ENCODE assay signal across 13 cellular contexts in the genomic region with DNA sequence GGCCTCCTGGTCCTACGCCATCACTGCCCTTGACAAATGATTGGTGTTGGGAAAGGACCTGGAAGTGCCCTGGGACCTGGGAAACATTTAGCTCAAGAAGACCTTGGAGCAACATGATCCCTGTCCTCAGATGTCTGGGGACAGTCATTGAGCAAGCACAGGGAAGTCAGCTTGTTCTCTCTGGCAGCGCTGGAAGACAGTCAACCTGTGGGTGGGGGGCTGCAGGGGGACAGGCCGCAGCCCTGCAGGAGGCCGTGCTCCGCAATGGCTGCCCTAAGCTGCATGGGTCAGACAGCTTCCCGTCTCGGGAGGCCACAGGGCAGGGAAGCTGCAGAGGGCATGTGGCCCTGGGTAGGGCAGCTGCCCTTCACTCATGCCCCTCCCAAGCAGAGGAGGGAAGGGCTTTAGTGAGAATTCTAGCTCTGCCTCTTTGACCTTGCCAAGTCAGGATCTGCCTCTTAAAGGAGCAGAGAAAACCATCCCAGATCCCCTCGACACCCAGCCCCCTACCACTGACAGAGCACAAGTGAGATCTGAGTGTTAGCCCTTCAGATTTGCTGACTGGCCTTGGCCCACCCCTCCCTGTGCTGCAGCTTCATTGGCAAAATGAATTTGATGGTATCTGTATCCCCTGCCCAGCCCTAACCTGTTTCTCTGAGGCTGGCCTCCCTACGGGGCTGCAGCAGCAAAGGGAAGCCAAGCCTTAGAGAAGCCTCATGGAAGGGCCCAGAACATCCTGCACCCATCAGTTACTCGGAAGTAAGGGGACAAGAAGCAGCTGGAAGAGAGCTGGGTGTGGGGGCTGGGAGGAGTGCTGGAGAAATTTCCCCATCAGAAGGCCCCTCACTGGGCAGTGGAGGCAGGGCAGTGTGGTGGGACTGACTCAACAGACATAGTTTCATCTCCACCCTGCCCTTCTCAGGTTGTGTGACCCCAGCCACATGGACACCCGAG. TPM values are rescaled to one million over a fixed set of nuclear protein-coding genes. Genes with fewer than 3 reads are reported as not detected.
A peak's percentile ranks its signal among the peaks of the same experiment; 100 is the strongest.
DNase-seq lines count a peak whose midpoint lies in the region; ATAC-seq and TF ChIP-seq lines count a peak whose summit lies in the region.
"Had no signal": no experiment of that assay in that cellular context is flagged by ENCODE, and none has a peak within 500 bp of the region (broad histone marks: within the 10 kb centered on the region; RNA-seq: fewer than 3 reads in every experiment).

No MANE protein-coding gene starts in this region.

- no peaks in the 10 kb centered on the region for H3K9me3 ChIP-seq in DND-41 (ENCODE audit: insufficient read depth, low read length, severe bottlenecking)
- H3K9me3 ChIP-seq in iPS-15b (ENCODE audit: control insufficient read depth, insufficient read depth, low read length), result no peaks in the 10 kb centered on the region
- no peaks in the 10 kb centered on the region for H3K9me3 ChIP-seq in psoas muscle
- no peaks in the 10 kb centered on the region for H3K9me3 ChIP-seq in T-helper 17 cell (ENCODE audit: control insufficient read depth, low read length, poor library complexity, severe bottlenecking)
- H3K9me3 ChIP-seq in mammary epithelial cell (replicated peaks; ENCODE audit: insufficient read depth, low read length), result no peaks in the 10 kb centered on the region
- H3K9me3 ChIP-seq: breast epithelium, esophagus squamous epithelium had no signal

- H3K36me3 ChIP-seq in DND-41 (ENCODE audit: insufficient read depth, low read length) (peaks cover 34% of the 10 kb centered on the region), iPS-15b (ENCODE audit: control insufficient read depth, insufficient read depth, low read length) (peaks cover 5% of the 10 kb centered on the region), psoas muscle (ENCODE audit: insufficient read depth in 1 of 2, low read depth in 1 of 2) (peaks cover 0 to 4% of the 10 kb centered on the region in 2 donors), mammary epithelial cell (ENCODE audit: insufficient read depth, low read length) (no peaks in the 10 kb centered on the region)
- H3K36me3 ChIP-seq: breast epithelium had no signal

- TF ChIP-seq CTCF in DND-41 (IDR thresholded peaks at IDR 0.05; ENCODE audit: borderline replicate concordance, extremely low read depth, low read length, poor library complexity, severe bottlenecking), result no peak
- no peak for TF ChIP-seq CTCF in activated CD8-positive, alpha-beta T cell treated with anti-CD3 and anti-CD28 coated beads for 36 hours (IDR thresholded peaks at IDR 0.05)
- no peak for TF ChIP-seq CTCF in psoas muscle (IDR thresholded peaks at IDR 0.05)
- no peak for TF ChIP-seq CTCF in mammary epithelial cell (conservative IDR thresholded peaks at IDR 0.05 in 1 of 2, IDR thresholded peaks at IDR 0.05 in 1 of 2; ENCODE audit: extremely low read depth in 1 of 2, insufficient read depth in 1 of 2, low read depth in 1 of 2, low read length in 2 of 2)

- H3K27ac ChIP-seq in DND-41 (ENCODE audit: low read length), result 0 out of 2 replicates have a peak overlapping the region, but pooled peaks have one; percentile 5
- peak overlapping the region; percentile 74 for H3K27ac ChIP-seq in psoas muscle
- H3K27ac ChIP-seq in mammary epithelial cell (ENCODE audit: insufficient read depth, low read depth, low read length), result no peak overlapping the region
- H3K27ac ChIP-seq: breast epithelium had no signal

- H2AFZ ChIP-seq in DND-41 (ENCODE audit: low read depth, low read length), result no peak overlapping the region
- H2AFZ ChIP-seq in mammary epithelial cell (ENCODE audit: low read depth, low read length), result no peak overlapping the region

- BruUV-seq in mammary epithelial cell (replicated peaks; lab: Mats Ljungman, UMichigan), result no TSS peak

- CTCF ChIA-PET in activated CD8-positive, alpha-beta T cell treated with anti-CD3 and anti-CD28 coated beads for 36 hours (lab: Charles Lee), result interaction anchor here (0.8 to 8.4 kb wide), 7 partner anchors 31 to 130 kb away, joined by 3 to 38 read pairs (median 7); partner anchors contain the start of gene TNFRSF13C
- CTCF ChIA-PET in mammary epithelial cell (lab: Charles Lee; ENCODE audit: low non-redundant PET), result no interaction called here

- H3K79me2 ChIP-seq in DND-41 (ENCODE audit: insufficient read depth, low read length) (peaks cover 8% of the 10 kb centered on the region), mammary epithelial cell (ENCODE audit: insufficient read depth, low read length) (no peaks in the 10 kb centered on the region)

- H3K4me2 ChIP-seq in DND-41 (ENCODE audit: insufficient read depth, low read length) (no peak overlapping the region), mammary epithelial cell (ENCODE audit: insufficient read depth, low read depth, low read length) (no peak overlapping the region)

- H4K20me1 ChIP-seq in DND-41 (ENCODE audit: insufficient read depth, low read length) (0 out of 2 replicates have a peak, but pooled peaks cover 5% of the 10 kb centered on the region), mammary epithelial cell (ENCODE audit: insufficient read depth, low read length) (no peaks in the 10 kb centered on the region)

- H3K4me1 ChIP-seq in DND-41 (ENCODE audit: insufficient read depth, low read length) (peaks cover 10% of the 10 kb centered on the region), iPS-15b (ENCODE audit: control insufficient read depth, insufficient read depth, low read length) (peaks cover 11% of the 10 kb centered on the region), psoas muscle (peaks cover 28% of the 10 kb centered on the region), mammary epithelial cell (ENCODE audit: insufficient read depth, low read length) (peaks cover 9% of the 10 kb centered on the region)
- H3K4me1 ChIP-seq: breast epithelium had no signal

- H3K9ac ChIP-seq in DND-41 (ENCODE audit: low read depth, low read length), result no peak overlapping the region
- H3K9ac ChIP-seq in iPS-15b (ENCODE audit: low read depth, low read length), result peak overlapping the region; percentile 12
- no peak overlapping the region for H3K9ac ChIP-seq in mammary epithelial cell (ENCODE audit: insufficient read depth, low read length)

- H3K9me3 Mint-ChIP-seq in activated CD8-positive, alpha-beta T cell treated with anti-CD3 and anti-CD28 coated beads for 36 hours, result no peaks in the 10 kb centered on the region

- H3K27ac Mint-ChIP-seq in activated CD8-positive, alpha-beta T cell treated with anti-CD3 and anti-CD28 coated beads for 36 hours, result peak overlapping the region; percentile 32
- H3K27ac Mint-ChIP-seq in T-helper 17 cell, result no peak overlapping the region

- WGBS in psoas muscle, 3 donors, result 27 to 51% (median 30%) methylated on average over 11 of the region's 11 CpGs
- 90% methylated on average over 10 of the region's 11 CpGs for WGBS in mammary epithelial cell (ENCODE audit: low coverage, missing lambda C conversion rate)

- dilution Hi-C loops in mammary epithelial cell (cut with HindIII; ENCODE audit: low sequenced_read_pairs), result no loop called here

- DNase-seq in DND-41, result no peak
- no peak for DNase-seq in activated CD8-positive, alpha-beta T cell treated with anti-CD3 and anti-CD28 coated beads for 36 hours
- DNase-seq in psoas muscle, result peak; percentile 54 to 72
- DNase-seq in SHP77 treated with DMSO at 0.1 percent for 48 hours (lab: John Stamatoyannopoulos, UW), result no peak
- no peak for DNase-seq in T-helper 17 cell
- DNase-seq in mammary epithelial cell, result no peak
- DNase-seq: COR-L47, esophagus squamous epithelium, NCI-H2029 treated with DMSO at 0.1 percent for 48 hours had no signal

- ATAC-seq in DND-41 (ENCODE audit: insufficient read depth, low read depth) (no peak), psoas muscle (peak; percentile 64 to 87 (median 81)), T-helper 17 cell (no peak), HG02840 (IDR thresholded peaks at IDR 0.05; ENCODE audit: low FRiP score, unreplicated experiment) (no peak)
- ATAC-seq in activated CD8-positive, alpha-beta T cell treated with anti-CD3 and anti-CD28 coated beads for 36 hours, result no peak
- ATAC-seq: HCT116 had no signal

- in situ Hi-C loops in mammary epithelial cell (cut with MboI; ENCODE audit: low sequenced_read_pairs in 2 of 2), result no loop called here

- no peaks in the 10 kb centered on the region for H3K27me3 ChIP-seq in DND-41 (ENCODE audit: insufficient read depth, low read length, poor library complexity)
- H3K27me3 ChIP-seq in iPS-15b (ENCODE audit: control insufficient read depth, insufficient read depth, low read length), result no peaks in the 10 kb centered on the region
- no peaks in the 10 kb centered on the region for H3K27me3 ChIP-seq in psoas muscle (ENCODE audit: insufficient read depth in 3 of 3, low read length in 2 of 3)
- no peaks in the 10 kb centered on the region for H3K27me3 ChIP-seq in mammary epithelial cell (ENCODE audit: insufficient read depth, low read length)
- H3K27me3 ChIP-seq: breast epithelium, esophagus squamous epithelium had no signal

- H3K36me3 Mint-ChIP-seq in activated CD8-positive, alpha-beta T cell treated with anti-CD3 and anti-CD28 coated beads for 36 hours (ENCODE audit: low read depth), result peaks cover 30% of the 10 kb centered on the region
- peaks cover 5% of the 10 kb centered on the region for H3K36me3 Mint-ChIP-seq in T-helper 17 cell (ENCODE audit: low read depth)

- POLR2A ChIA-PET in activated CD8-positive, alpha-beta T cell treated with anti-CD3 and anti-CD28 coated beads for 36 hours (lab: Charles Lee), result interaction anchor here (0.6 to 2.5 kb wide), 10 partner anchors 8 to 114 kb away, joined by 3 to 7 read pairs (median 3); partner anchors contain the start of gene CCDC134

- intact Hi-C loops in activated CD8-positive, alpha-beta T cell treated with anti-CD3 and anti-CD28 coated beads for 36 hours (cut with micrococcal nuclease), result loop anchor here (5.0 kb wide), 1 partner anchor 116 kb away; no protein-coding TSS in a partner anchor
- intact Hi-C loops in psoas muscle (cut with DNase I) (no loop called here), mammary epithelial cell (cut with micrococcal nuclease) (no loop called here)

- peaks cover 44% of the 10 kb centered on the region for H3K4me1 Mint-ChIP-seq in activated CD8-positive, alpha-beta T cell treated with anti-CD3 and anti-CD28 coated beads for 36 hours (ENCODE audit: low read depth)
- H3K4me1 Mint-ChIP-seq in T-helper 17 cell, result peaks cover 27% of the 10 kb centered on the region

- no peaks in the 10 kb centered on the region for H3K27me3 Mint-ChIP-seq in activated CD8-positive, alpha-beta T cell treated with anti-CD3 and anti-CD28 coated beads for 36 hours
- H3K27me3 Mint-ChIP-seq in T-helper 17 cell, result no peaks in the 10 kb centered on the region

- no peak overlapping the region for H3K4me3 Mint-ChIP-seq in activated CD8-positive, alpha-beta T cell treated with anti-CD3 and anti-CD28 coated beads for 36 hours
- no peak overlapping the region for H3K4me3 Mint-ChIP-seq in T-helper 17 cell

- no peak overlapping the region for H3K4me3 ChIP-seq in DND-41 (ENCODE audit: low read depth in 1 of 2, low read length in 2 of 2)
- H3K4me3 ChIP-seq in iPS-15b (ENCODE audit: low read depth, low read length), result no peak overlapping the region
- H3K4me3 ChIP-seq in psoas muscle, result peak overlapping the region; percentile 11
- no peak overlapping the region for H3K4me3 ChIP-seq in mammary epithelial cell (replicated peaks in 1 of 3; ENCODE audit: insufficient read depth in 1 of 3, low read depth in 2 of 3, low read length in 3 of 3)
- H3K4me3 ChIP-seq: breast epithelium, esophagus squamous epithelium had no signal

RNA-seq across cellular contexts. Expression of gene SREBF2, which starts 6.2 kb away (rescaled TPM):
- 10 to 100 TPM; 87.1 to 92.9 TPM for total RNA-seq in activated CD8-positive, alpha-beta T cell treated with anti-CD3 and anti-CD28 coated beads for 36 hours
- total RNA-seq in psoas muscle (10 to 100 TPM; 36.3 to 47.0 (median 43.6) TPM), T-helper 17 cell (100 to 1,000 TPM; 102 to 106 TPM), mammary epithelial cell (100 to 1,000 TPM; 100 to 131 TPM)
- polyA plus RNA-seq in psoas muscle (10 to 100 TPM; 21.0 to 24.1 (median 23.8) TPM), mammary epithelial cell (61.6 TPM)
- 220 TPM for polyA minus RNA-seq in mammary epithelial cell

RNA-seq across cellular contexts. Expression of gene CCDC134, which starts 26.2 kb away (rescaled TPM):
- 10 to 100 TPM; 15.2 to 15.9 TPM for total RNA-seq in activated CD8-positive, alpha-beta T cell treated with anti-CD3 and anti-CD28 coated beads for 36 hours
- total RNA-seq in psoas muscle, result 1 to 10 TPM; 2.8 to 7.7 (median 5.5) TPM
- polyA plus RNA-seq in psoas muscle, result 1 to 10 TPM; 2.2 to 7.8 (median 3.9) TPM
- total RNA-seq in T-helper 17 cell, result 10 to 100 TPM; 13.7 to 14.2 TPM
- total RNA-seq in mammary epithelial cell, result 10 to 100 TPM in 1 of 2 donors, 1 to 10 TPM in 1; 9.4 to 10.5 TPM
- 7.3 TPM for polyA plus RNA-seq in mammary epithelial cell
- 3.7 TPM for polyA minus RNA-seq in mammary epithelial cell

Comparison
In these comparisons a context has a peak if more than half of its experiments do, and no peak if none do; other contexts are left out.
1. ATAC-seq: peak in psoas muscle (4 of 4); none in DND-41 (single experiment), activated CD8-positive, alpha-beta T cell treated with anti-CD3 and anti-CD28 coated beads for 36 hours (single experiment), T-helper 17 cell (single experiment) and HG02840 (single experiment).
2. DNase-seq: peak in psoas muscle (2 of 2); none in DND-41 (single experiment), activated CD8-positive, alpha-beta T cell treated with anti-CD3 and anti-CD28 coated beads for 36 hours (single experiment), SHP77 treated with DMSO at 0.1 percent for 48 hours (single experiment), T-helper 17 cell (0 of 3) and mammary epithelial cell (single experiment).